8 cellular contexts compared by ENCODE assay signal in the genomic region with DNA sequence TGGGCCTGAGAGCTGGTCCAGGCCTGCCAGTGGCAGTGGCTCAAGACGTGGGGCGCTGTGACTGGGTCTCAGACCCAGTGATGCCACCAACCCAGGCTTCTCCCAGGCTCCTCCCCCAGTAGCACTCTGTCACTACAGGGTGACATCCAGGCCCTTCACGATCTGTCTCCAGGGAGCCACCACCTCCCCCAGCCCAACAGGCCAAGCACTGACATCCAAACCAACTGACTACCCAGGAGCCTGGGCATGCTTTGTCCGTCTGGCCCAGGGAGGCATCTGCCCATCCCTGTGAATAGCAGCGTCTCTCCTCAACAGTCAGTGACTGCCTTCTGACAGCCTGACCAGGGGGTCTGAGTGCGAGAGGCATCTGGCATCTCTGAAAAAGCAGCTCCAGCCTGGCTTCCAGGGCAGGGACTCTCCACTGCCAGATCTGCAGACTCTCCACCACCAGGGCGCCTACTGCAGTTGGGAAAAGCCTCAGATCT. TPM values are rescaled to one million over a fixed set of nuclear protein-coding genes. Genes with fewer than 3 reads are reported as not detected.
A peak's percentile ranks its signal among the peaks of the same experiment; 100 is the strongest.
DNase-seq lines count a peak whose midpoint lies in the region; ATAC-seq and TF ChIP-seq lines count a peak whose summit lies in the region.

No MANE protein-coding gene starts in this region.

- 80 to 95% (median 81%) methylated on average over 1 to 7 of the region's 7 CpGs for WGBS in adrenal gland, 4 donors

- H3K9ac ChIP-seq in subcutaneous abdominal adipose tissue (ENCODE audit: low read length in 5 of 5), result peak overlapping the region; percentile 30 to 85 (median 78)

- H3K27me3 ChIP-seq in adrenal gland (no peaks in the 10 kb centered on the region), subcutaneous abdominal adipose tissue (ENCODE audit: control insufficient read depth in 5 of 5, insufficient read depth in 4 of 5, low read length in 5 of 5) (no peaks in the 10 kb centered on the region)

- peak; percentile 55 for DNase-seq in NCI-H82 (lab: John Stamatoyannopoulos, UW)
- no peak for DNase-seq in NCI-H82 treated with DMSO at 0.1 percent for 48 hours (lab: John Stamatoyannopoulos, UW; ENCODE audit: unreplicated experiment)
- peak in 4 of 7 donors; percentile 29 to 89 (median 48) for DNase-seq in adrenal gland
- peak; percentile 62 for DNase-seq in left kidney (ENCODE audit: low read depth, low spot score)
- no peak for DNase-seq in NCI-H226
- no peak for DNase-seq in SW 1271 (lab: John Stamatoyannopoulos, UW)

- H3K27ac ChIP-seq in adrenal gland (peak overlapping the region in 4 of 5 donors; percentile 84 to 99 (median 96)), subcutaneous abdominal adipose tissue (ENCODE audit: low read depth, low read length) (peak overlapping the region; percentile 95)

- no peak for ATAC-seq in GM19351 (IDR thresholded peaks at IDR 0.05; ENCODE audit: unreplicated experiment)

- TF ChIP-seq POLR2A in adrenal gland (IDR thresholded peaks at IDR 0.05), result no peak

- H3K4me3 ChIP-seq in adrenal gland (no peak overlapping the region), subcutaneous abdominal adipose tissue (ENCODE audit: low read depth in 1 of 5, low read length in 5 of 5) (peak overlapping the region in 2 of 5 donors; percentile 64 to 73)

- H3K36me3 ChIP-seq in adrenal gland (replicated peaks in 1 of 2) (no peaks in the 10 kb centered on the region), subcutaneous abdominal adipose tissue (ENCODE audit: control insufficient read depth in 5 of 5, insufficient read depth in 5 of 5, low read length in 5 of 5) (no peaks in the 10 kb centered on the region)

- no peak for TF ChIP-seq CTCF in adrenal gland (IDR thresholded peaks at IDR 0.05)

- peaks cover 13 to 23% of the 10 kb centered on the region in 2 donors for H3K4me1 ChIP-seq in adrenal gland (replicated peaks in 1 of 2)
- peaks cover 8 to 29% (median 21%) of the 10 kb centered on the region in 5 donors for H3K4me1 ChIP-seq in subcutaneous abdominal adipose tissue (ENCODE audit: control insufficient read depth in 5 of 5, insufficient read depth in 5 of 5, low read length in 5 of 5)

- H3K9me3 ChIP-seq in adrenal gland (replicated peaks in 1 of 3) (no peaks in the 10 kb centered on the region), subcutaneous abdominal adipose tissue (ENCODE audit: control insufficient read depth in 5 of 5, low read length in 5 of 5) (no peaks in the 10 kb centered on the region)

- intact Hi-C loops in adrenal gland (cut with DNase I), result no loop called here

RNA-seq across cellular contexts. Expression of gene TEX44, which starts 13.0 kb away (rescaled TPM):
- not detected for total RNA-seq in adrenal gland
- not detected for polyA plus RNA-seq in adrenal gland

Comparison
In these comparisons a context has a peak if more than half of its experiments do, and no peak if none do; other contexts are left out.
1. DNase-seq: peak in NCI-H82 (single experiment), adrenal gland (4 of 7) and left kidney (single experiment); none in NCI-H82 treated with DMSO at 0.1 percent for 48 hours (single experiment), NCI-H226 (single experiment) and SW 1271 (0 of 2).